ENCODE assay signal across 1 cellular context in genomic region chr14:100588671-100589070, GRCh38.
TF ChIP-seq lines count a peak whose summit lies in the region.

No MANE protein-coding gene starts in this region.

TF ChIP-seq in HCT116, 20 proteins besides CTCF, POLR2A, EP300 and RAD21 (continued from another document):
- TF ChIP-seq REST (IDR thresholded peaks at IDR 0.05; ENCODE audit: low read depth) (no peak), FOSL1 (IDR thresholded peaks at IDR 0.05; ENCODE audit: low read depth) (no peak), EZH2 (IDR thresholded peaks at IDR 0.05) (no peak), ATF3 (IDR thresholded peaks at IDR 0.05) (no peak), ELF1 (IDR thresholded peaks at IDR 0.05; ENCODE audit: borderline replicate concordance, low read depth) (no peak), TCF7L2 (IDR thresholded peaks at IDR 0.05; ENCODE audit: borderline replicate concordance, extremely low read depth, insufficient read depth, insufficient read length) (no peak), EGR1 (IDR thresholded peaks at IDR 0.05; ENCODE audit: low read depth) (no peak), POLR2AphosphoS5 (IDR thresholded peaks at IDR 0.05; ENCODE audit: low read depth, low read length) (no peak)
